In the genomic region with DNA sequence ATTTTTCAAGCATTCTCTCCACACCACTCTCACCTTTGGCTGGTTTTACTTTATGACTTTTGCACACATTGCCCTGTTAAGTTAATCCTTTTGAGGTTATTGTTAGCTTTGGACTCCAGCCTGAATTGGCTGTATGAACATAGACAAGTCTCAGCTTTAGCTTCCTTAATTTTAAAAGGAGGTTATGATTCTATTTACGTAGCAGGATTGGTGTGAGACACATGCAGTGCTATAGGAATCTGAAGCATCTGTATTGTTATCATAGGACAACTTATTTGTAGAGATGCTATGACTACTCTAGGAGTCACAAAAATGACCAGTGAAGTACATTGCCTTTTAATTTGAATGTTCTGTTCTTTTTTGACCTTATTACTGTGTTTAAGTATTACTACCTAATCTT, we compare ENCODE assay signal across 20 cellular contexts. TPM values are rescaled to one million over a fixed set of nuclear protein-coding genes. Genes with fewer than 3 reads are reported as not detected.
DNase-seq lines count a peak whose midpoint lies in the region; ATAC-seq and TF ChIP-seq lines count a peak whose summit lies in the region.
"Had no signal": no experiment of that assay in that cellular context is flagged by ENCODE, and none has a peak within 500 bp of the region (broad histone marks: within the 10 kb centered on the region; RNA-seq: fewer than 3 reads in every experiment).

No MANE protein-coding gene starts in this region.

- H3K9ac ChIP-seq in adipocyte (ENCODE audit: low read length): no peak overlapping the region

- no peak for ATAC-seq in HG03135 (IDR thresholded peaks at IDR 0.05; ENCODE audit: unreplicated experiment)
- ATAC-seq: effector memory CD8-positive, alpha-beta T cell had no signal

- H3K27ac Mint-ChIP-seq in progenitor cell of endocrine pancreas: peak overlapping the region; percentile 29
- H3K27ac Mint-ChIP-seq in activated naive CD4-positive, alpha-beta T cell treated with anti-CD3 and anti-CD28 coated beads for 36 hours: no peak overlapping the region
- H3K27ac Mint-ChIP-seq: activated naive CD8-positive, alpha-beta T cell; activated T-cell treated with anti-CD3 and anti-CD28 coated beads, Interleukin-2, amount 50 U/mL, for 24 hours; effector memory CD8-positive, alpha-beta T cell had no signal

- intact Hi-C loops in activated naive CD4-positive, alpha-beta T cell treated with anti-CD3 and anti-CD28 coated beads for 36 hours (cut with micrococcal nuclease): no loop called here

- peak overlapping the region; percentile 28 for H3K27ac ChIP-seq in HL-60 (replicated peaks)
- H3K27ac ChIP-seq: cardiac muscle cell, thyroid gland had no signal

- DNase-seq in HL-60 (ENCODE audit: low read depth in 1 of 2, low spot score in 1 of 2) (no peak), adipocyte (ENCODE audit: low read depth) (peak; percentile 5), fibroblast of gingiva (ENCODE audit: low read depth) (peak; percentile 1), progenitor cell of endocrine pancreas (ENCODE audit: low spot score, unreplicated experiment) (no peak), globus pallidus (ENCODE audit: low spot score) (no peak), NCI-H510A (lab: John Stamatoyannopoulos, UW) (no peak)
- DNase-seq in activated naive CD4-positive, alpha-beta T cell treated with anti-CD3 and anti-CD28 coated beads for 36 hours: no peak
- DNase-seq: activated CD4-positive, alpha-beta T cell treated with anti-CD3 and anti-CD28 coated beads, Interleukin-2, amount 50 U/mL, for 4 hours; activated T-cell treated with anti-CD3 and anti-CD28 coated beads, Interleukin-2, amount 50 U/mL, for 24 hours; Calu3; effector memory CD8-positive, alpha-beta T cell; foreskin melanocyte; GF-D8; NCI-H1092 treated with DMSO at 0.1 percent for 48 hours; thyroid gland had no signal

- no peaks in the 10 kb centered on the region for H3K9me3 ChIP-seq in adipocyte (ENCODE audit: control insufficient read depth, low read length)
- H3K9me3 ChIP-seq: thyroid gland had no signal

- H3K36me3 Mint-ChIP-seq in progenitor cell of endocrine pancreas (ENCODE audit: insufficient read depth): peaks cover 2% of the 10 kb centered on the region
- H3K36me3 Mint-ChIP-seq in activated naive CD4-positive, alpha-beta T cell treated with anti-CD3 and anti-CD28 coated beads for 36 hours (ENCODE audit: low read depth): peaks cover 3% of the 10 kb centered on the region

- TF ChIP-seq CTCF in HL-60 (IDR thresholded peaks at IDR 0.05; ENCODE audit: insufficient read depth, low read length) (no peak), progenitor cell of endocrine pancreas (IDR thresholded peaks at IDR 0.05; ENCODE audit: unreplicated experiment) (no peak)

- H3K4me3 Mint-ChIP-seq in progenitor cell of endocrine pancreas (ENCODE audit: low read depth): no peak overlapping the region
- no peak overlapping the region for H3K4me3 Mint-ChIP-seq in activated naive CD4-positive, alpha-beta T cell treated with anti-CD3 and anti-CD28 coated beads for 36 hours
- H3K4me3 Mint-ChIP-seq: activated naive CD8-positive, alpha-beta T cell; activated T-cell treated with anti-CD3 and anti-CD28 coated beads, Interleukin-2, amount 50 U/mL, for 24 hours; effector memory CD8-positive, alpha-beta T cell had no signal

- H3K4me3 ChIP-seq in HL-60 (replicated peaks; ENCODE audit: insufficient read depth, low read length) (no peak overlapping the region), adipocyte (ENCODE audit: low read length) (no peak overlapping the region)
- H3K4me3 ChIP-seq: cardiac muscle cell, thyroid gland had no signal

- peaks cover 18% of the 10 kb centered on the region for H3K9me3 Mint-ChIP-seq in progenitor cell of endocrine pancreas (ENCODE audit: low read depth)
- peaks cover 6% of the 10 kb centered on the region for H3K9me3 Mint-ChIP-seq in activated naive CD4-positive, alpha-beta T cell treated with anti-CD3 and anti-CD28 coated beads for 36 hours
- H3K9me3 Mint-ChIP-seq: effector memory CD8-positive, alpha-beta T cell had no signal

- H3K27me3 ChIP-seq in HL-60 (ENCODE audit: insufficient read depth, poor library complexity, severe bottlenecking) (no peaks in the 10 kb centered on the region), adipocyte (replicated peaks; ENCODE audit: control insufficient read depth, insufficient read depth, low read length) (no peaks in the 10 kb centered on the region)
- H3K27me3 ChIP-seq: cardiac muscle cell, thyroid gland had no signal

- CTCF ChIA-PET in activated naive CD4-positive, alpha-beta T cell treated with anti-CD3 and anti-CD28 coated beads for 36 hours (lab: Charles Lee): interaction anchor here (1.3 kb wide), 1 partner anchor 10 kb away, joined by 4 read pairs; no protein-coding TSS in a partner anchor

- H3K27me3 Mint-ChIP-seq in progenitor cell of endocrine pancreas: no peaks in the 10 kb centered on the region
- no peaks in the 10 kb centered on the region for H3K27me3 Mint-ChIP-seq in activated naive CD4-positive, alpha-beta T cell treated with anti-CD3 and anti-CD28 coated beads for 36 hours (ENCODE audit: low read depth)
- H3K27me3 Mint-ChIP-seq: activated naive CD8-positive, alpha-beta T cell; effector memory CD8-positive, alpha-beta T cell had no signal

- no peaks in the 10 kb centered on the region for H3K36me3 ChIP-seq in adipocyte (ENCODE audit: control insufficient read depth, insufficient read depth, low read length, severe bottlenecking)
- H3K36me3 ChIP-seq: cardiac muscle cell, thyroid gland had no signal

- H3K4me1 Mint-ChIP-seq in progenitor cell of endocrine pancreas (ENCODE audit: low read depth): no peaks in the 10 kb centered on the region
- H3K4me1 Mint-ChIP-seq in activated naive CD4-positive, alpha-beta T cell treated with anti-CD3 and anti-CD28 coated beads for 36 hours (ENCODE audit: low read depth): peaks cover 14% of the 10 kb centered on the region

- H3K4me1 ChIP-seq in adipocyte (ENCODE audit: control insufficient read depth, insufficient read depth, low read length): no peaks in the 10 kb centered on the region

RNA-seq across cellular contexts. Expression of gene PGAM4, which starts 15.7 kb away (rescaled TPM):
- total RNA-seq in progenitor cell of endocrine pancreas: not detected in 2 replicates
- 1 to 10 TPM in 1 of 2 experiments, under 1 TPM in 1; 0.86 to 1.2 TPM for total RNA-seq in activated naive CD4-positive, alpha-beta T cell treated with anti-CD3 and anti-CD28 coated beads for 36 hours
- total RNA-seq: Calu3, cardiac muscle cell, liver, RPMI7951, thyroid gland had no signal

RNA-seq across cellular contexts. Expression of gene ATP7A, which starts 43.2 kb away (rescaled TPM):
- 12.1 and 12.3 TPM in 2 replicates for total RNA-seq in progenitor cell of endocrine pancreas
- 1 to 10 TPM; 5.3 to 5.5 TPM for total RNA-seq in activated naive CD4-positive, alpha-beta T cell treated with anti-CD3 and anti-CD28 coated beads for 36 hours

RNA-seq across cellular contexts. Expression of gene COX7B, which starts 54.4 kb away (rescaled TPM):
- 163 and 178 TPM in 2 replicates for total RNA-seq in progenitor cell of endocrine pancreas
- total RNA-seq in activated naive CD4-positive, alpha-beta T cell treated with anti-CD3 and anti-CD28 coated beads for 36 hours: 100 to 1,000 TPM; 363 to 367 TPM

RNA-seq across cellular contexts. Expression of gene MAGT1, which starts 58.5 kb away (rescaled TPM):
- 55.9 and 59.0 TPM in 2 replicates for total RNA-seq in progenitor cell of endocrine pancreas
- 10 to 100 TPM; 31.0 to 32.4 TPM for total RNA-seq in activated naive CD4-positive, alpha-beta T cell treated with anti-CD3 and anti-CD28 coated beads for 36 hours

Comparison
In these comparisons a context has a peak if more than half of its experiments do, and no peak if none do; other contexts are left out.
1. DNase-seq: peak in adipocyte (single experiment) and fibroblast of gingiva (single experiment); none in HL-60 (0 of 2), progenitor cell of endocrine pancreas (single experiment), activated naive CD4-positive, alpha-beta T cell treated with anti-CD3 and anti-CD28 coated beads for 36 hours (single experiment), globus pallidus (single experiment) and NCI-H510A (single experiment).